ENCODE assay signal across 8 cellular contexts in genomic region chr11:17351510-17352176, GRCh38. TPM values are rescaled to one million over a fixed set of nuclear protein-coding genes. Genes with fewer than 3 reads are reported as not detected.
A peak's percentile ranks its signal among the peaks of the same experiment; 100 is the strongest.
DNase-seq lines count a peak whose midpoint lies in the region; ATAC-seq and TF ChIP-seq lines count a peak whose summit lies in the region.

Gene NCR3LG1, plus strand, starts transcription at chr11:17351800. Its CDS starts 170 bp downstream, at chr11:17351970.

- H3K27ac Mint-ChIP-seq in activated CD4-positive, alpha-beta T cell treated with anti-CD3 and anti-CD28 coated beads, Interleukin-2, amount 10 ng/mL, durations not matched to agents 24 days and 14 days: peak within 1 kb of the TSS; percentile 92

- H3K4me3 ChIP-seq in choroid plexus epithelial cell (ENCODE audit: low read depth, low read length): peak within 1 kb of the TSS; percentile 62

- DNase-seq in NCI-H1930 (lab: John Stamatoyannopoulos, UW): peak; percentile 64 to 65
- peak; percentile 86 for DNase-seq in activated CD4-positive, alpha-beta T cell treated with anti-CD3 and anti-CD28 coated beads, Interleukin-2, amount 10 ng/mL, durations not matched to agents 24 days and 14 days
- peak; percentile 81 for DNase-seq in choroid plexus epithelial cell (ENCODE audit: low read depth)
- DNase-seq in left colon: peak; percentile 82 to 87
- peak; percentile 22 to 46 for DNase-seq in stimulated activated CD4-positive, alpha-beta T cell treated with anti-CD3 and anti-CD28 coated beads, Interleukin-15, amount 100 ng/mL, for 1 hour (ENCODE audit: low read depth in 1 of 2, low spot score in 1 of 2)
- DNase-seq in NK-92 treated with Interleukin-12 subunit alpha and Interleukin-12 subunit beta, amount 100 ng/mL, for 24 hours (lab: John Stamatoyannopoulos, UW): no peak

- H3K9me3 Mint-ChIP-seq in activated CD4-positive, alpha-beta T cell treated with anti-CD3 and anti-CD28 coated beads, Interleukin-2, amount 10 ng/mL, durations not matched to agents 24 days and 14 days: no peaks in the 10 kb centered on the region

- TF ChIP-seq CTCF in choroid plexus epithelial cell (conservative IDR thresholded peaks at IDR 0.05; ENCODE audit: low read depth, low read length): no peak

- H3K4me1 Mint-ChIP-seq in activated CD4-positive, alpha-beta T cell treated with anti-CD3 and anti-CD28 coated beads, Interleukin-2, amount 10 ng/mL, durations not matched to agents 24 days and 14 days: peaks cover 27% of the 10 kb centered on the region

- H3K4me3 Mint-ChIP-seq in activated CD4-positive, alpha-beta T cell treated with anti-CD3 and anti-CD28 coated beads, Interleukin-2, amount 10 ng/mL, durations not matched to agents 24 days and 14 days: peak within 1 kb of the TSS; percentile 93

- peaks cover 5% of the 10 kb centered on the region for H3K36me3 Mint-ChIP-seq in activated CD4-positive, alpha-beta T cell treated with anti-CD3 and anti-CD28 coated beads, Interleukin-2, amount 10 ng/mL, durations not matched to agents 24 days and 14 days (ENCODE audit: low read depth)

- intact Hi-C loops in activated CD4-positive, alpha-beta T cell treated with anti-CD3 and anti-CD28 coated beads, Interleukin-2, amount 10 ng/mL, durations not matched to agents 24 days and 14 days (cut with micrococcal nuclease): loop anchor here (1.0 to 5.0 kb wide), 2 partner anchors 75 to 274 kb away; partner anchors contain the start of genes NUCB2 and RPS13
- intact Hi-C loops in left colon (cut with DNase I, micrococcal nuclease): no loop called here

- H3K27me3 Mint-ChIP-seq in activated CD4-positive, alpha-beta T cell treated with anti-CD3 and anti-CD28 coated beads, Interleukin-2, amount 10 ng/mL, durations not matched to agents 24 days and 14 days: peaks cover 33% of the 10 kb centered on the region

- ATAC-seq in GM18498 (IDR thresholded peaks at IDR 0.05; ENCODE audit: unreplicated experiment) (peak; percentile 38), left colon (peak; percentile 75), HG03159 (IDR thresholded peaks at IDR 0.05; ENCODE audit: unreplicated experiment) (no peak)

RNA-seq across cellular contexts. Expression of gene NCR3LG1, which starts in this region (rescaled TPM):
- 4.4 and 4.5 TPM in 2 replicates for total RNA-seq in activated CD4-positive, alpha-beta T cell treated with anti-CD3 and anti-CD28 coated beads, Interleukin-2, amount 10 ng/mL, durations not matched to agents 24 days and 14 days
- total RNA-seq in left colon: 10 to 100 TPM; 13.1 to 16.5 TPM
